11 cellular contexts compared by ENCODE assay signal in the genomic region with DNA sequence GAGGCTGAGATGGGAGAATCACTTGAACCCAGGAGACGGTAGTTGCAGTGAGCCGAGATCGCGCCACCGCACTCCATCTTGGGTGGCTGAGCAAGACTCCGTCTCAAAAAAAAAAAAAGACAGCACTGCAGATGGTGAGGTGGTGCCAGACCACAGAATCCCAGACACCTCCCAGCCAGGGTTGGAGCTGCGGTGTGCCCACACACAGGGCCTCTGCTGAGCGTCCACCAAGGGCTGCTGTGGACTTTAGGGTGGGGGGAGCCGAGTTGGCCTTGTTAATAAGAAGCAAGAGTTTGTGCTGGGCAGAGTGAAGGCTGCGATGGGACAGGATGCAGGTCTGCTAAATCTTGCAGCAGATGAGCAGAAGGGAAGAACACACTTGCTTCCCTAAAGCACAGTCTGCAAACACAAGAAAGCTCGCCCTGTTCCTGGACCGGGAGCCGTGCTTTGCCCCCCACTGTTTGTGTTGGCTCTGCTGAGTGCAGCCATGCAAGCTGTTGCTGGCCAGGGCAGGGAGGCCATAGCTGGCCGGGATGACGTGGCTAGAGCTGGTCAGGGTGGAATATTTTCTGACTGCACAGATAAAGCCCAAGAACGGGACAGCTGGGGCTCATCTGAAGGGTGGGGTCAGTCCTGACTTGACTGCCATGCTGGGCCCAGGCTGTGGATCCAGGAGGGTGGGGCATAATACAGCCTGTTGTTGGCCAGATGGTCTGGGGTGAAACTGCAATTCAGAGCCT. TPM values are rescaled to one million over a fixed set of nuclear protein-coding genes. Genes with fewer than 3 reads are reported as not detected.
DNase-seq lines count a peak whose midpoint lies in the region; ATAC-seq, FAIRE-seq and TF ChIP-seq lines count a peak whose summit lies in the region.
"Had no signal": no experiment of that assay in that cellular context is flagged by ENCODE, and none has a peak within 500 bp of the region (broad histone marks: within the 10 kb centered on the region; RNA-seq: fewer than 3 reads in every experiment).

No MANE protein-coding gene starts in this region.

- FAIRE-seq in kidney (lab: Jason Lieb, UNC) (no peak), GM19239 (lab: Jason Lieb, UNC) (no peak)
- FAIRE-seq: G401.6 had no signal

- H3K9me3 ChIP-seq in kidney (ENCODE audit: control insufficient read depth in 1 of 2, low read length in 2 of 2), result no peaks in the 10 kb centered on the region
- H3K9me3 ChIP-seq: spleen had no signal

- H3K27ac Mint-ChIP-seq in stimulated activated effector memory CD8-positive, alpha-beta T cell treated with anti-CD3 and anti-CD28 coated beads, Interleukin-12 subunit alpha, Interleukin-12 subunit beta, amount 100 ng/mL, for 72 hours, result peak overlapping the region; percentile 34

- ATAC-seq in stimulated activated effector memory CD8-positive, alpha-beta T cell treated with anti-CD3 and anti-CD28 coated beads, Interleukin-12 subunit alpha, Interleukin-12 subunit beta, amount 100 ng/mL, for 72 hours, result no peak
- ATAC-seq in HG03175 (IDR thresholded peaks at IDR 0.05; ENCODE audit: unreplicated experiment), result no peak
- ATAC-seq in GM19395 (IDR thresholded peaks at IDR 0.05; ENCODE audit: unreplicated experiment), result no peak

- H3K9me3 Mint-ChIP-seq in stimulated activated effector memory CD8-positive, alpha-beta T cell treated with anti-CD3 and anti-CD28 coated beads, Interleukin-12 subunit alpha, Interleukin-12 subunit beta, amount 100 ng/mL, for 72 hours, result no peaks in the 10 kb centered on the region

- DNase-seq in G401 (ENCODE audit: low spot score) (peak; percentile 96), cerebellar cortex (ENCODE audit: low spot score) (peak; percentile 95), kidney (peak; percentile 94), NCI-H146 (lab: John Stamatoyannopoulos, UW) (no peak), GM19239 (ENCODE audit: insufficient read length, low spot score) (no peak)
- no peak for DNase-seq in stimulated activated effector memory CD8-positive, alpha-beta T cell treated with anti-CD3 and anti-CD28 coated beads, Interleukin-12 subunit alpha, Interleukin-12 subunit beta, amount 100 ng/mL, for 72 hours (ENCODE audit: low spot score in 2 of 2)
- DNase-seq: NCI-H2081, spleen had no signal

- in situ Hi-C loops in G401 (cut with HindIII; ENCODE audit: low sequenced_read_pairs), result no loop called here

- no peak for TF ChIP-seq CTCF in kidney (IDR thresholded peaks at IDR 0.05; ENCODE audit: borderline replicate concordance, extremely low read depth, insufficient read depth)

- peaks cover 27 to 28% of the 10 kb centered on the region in 2 donors for H3K36me3 ChIP-seq in kidney (ENCODE audit: control insufficient read depth in 1 of 2, insufficient read depth in 2 of 2, low read length in 2 of 2)

- H3K36me3 Mint-ChIP-seq in stimulated activated effector memory CD8-positive, alpha-beta T cell treated with anti-CD3 and anti-CD28 coated beads, Interleukin-12 subunit alpha, Interleukin-12 subunit beta, amount 100 ng/mL, for 72 hours, result peaks cover 96% of the 10 kb centered on the region

- H3K27ac ChIP-seq in kidney (ENCODE audit: low read depth in 2 of 2, low read length in 2 of 2), result no peak overlapping the region

- intact Hi-C loops in kidney (cut with DNase I), result no loop called here

- peaks cover 31% of the 10 kb centered on the region for H3K4me1 Mint-ChIP-seq in stimulated activated effector memory CD8-positive, alpha-beta T cell treated with anti-CD3 and anti-CD28 coated beads, Interleukin-12 subunit alpha, Interleukin-12 subunit beta, amount 100 ng/mL, for 72 hours

- H3K4me3 ChIP-seq in kidney (ENCODE audit: low read length in 2 of 2), result no peak overlapping the region
- H3K4me3 ChIP-seq: spleen had no signal

- peaks cover 4 to 11% of the 10 kb centered on the region in 2 donors for H3K4me1 ChIP-seq in kidney (ENCODE audit: control insufficient read depth in 1 of 2, insufficient read depth in 1 of 2, low read depth in 1 of 2, low read length in 2 of 2)

- H3K9ac ChIP-seq in kidney (ENCODE audit: low read length in 2 of 2), result no peak overlapping the region

- H3K4me3 Mint-ChIP-seq in stimulated activated effector memory CD8-positive, alpha-beta T cell treated with anti-CD3 and anti-CD28 coated beads, Interleukin-12 subunit alpha, Interleukin-12 subunit beta, amount 100 ng/mL, for 72 hours, result no peak overlapping the region

RNA-seq across cellular contexts. Expression of a gene that starts 14.4 kb away (rescaled TPM):
- 24.1 and 58.2 TPM in 2 replicates for total RNA-seq in G401 (2014; rRNA removed; shearing (Covaris generic))
- 26.7 TPM for total RNA-seq in kidney
- 13.1 TPM for polyA plus RNA-seq in kidney (ENCODE audit: insufficient read depth, low read depth, low replicate concordance)

RNA-seq across cellular contexts. Expression of a gene that starts 33.7 kb away (rescaled TPM):
- 9.7 and 16.0 TPM in 2 replicates for total RNA-seq in G401 (2014; rRNA removed; shearing (Covaris generic))
- 32.0 TPM for total RNA-seq in kidney
- 4.3 TPM for polyA plus RNA-seq in kidney (ENCODE audit: insufficient read depth, low read depth, low replicate concordance)

RNA-seq across cellular contexts. Expression of a gene that starts 38.1 kb away (rescaled TPM):
- 5.0 and 7.4 TPM in 2 replicates for total RNA-seq in G401 (2014; rRNA removed; shearing (Covaris generic))
- total RNA-seq in kidney, result 8.0 TPM
- polyA plus RNA-seq in kidney (ENCODE audit: insufficient read depth, low read depth, low replicate concordance), result 11.1 TPM

RNA-seq across cellular contexts. Expression of a gene that starts 59.6 kb away (rescaled TPM):
- 6.3 and 9.1 TPM in 2 replicates for total RNA-seq in G401 (2014; rRNA removed; shearing (Covaris generic))
- 23.6 TPM for total RNA-seq in kidney
- 51.2 TPM for polyA plus RNA-seq in kidney (ENCODE audit: insufficient read depth, low read depth, low replicate concordance)

Comparison
In these comparisons a context has a peak if more than half of its experiments do, and no peak if none do; other contexts are left out.
1. DNase-seq: peak in G401 (single experiment), cerebellar cortex (single experiment) and kidney (single experiment); none in stimulated activated effector memory CD8-positive, alpha-beta T cell treated with anti-CD3 and anti-CD28 coated beads, Interleukin-12 subunit alpha, Interleukin-12 subunit beta, amount 100 ng/mL, for 72 hours (0 of 2), NCI-H146 (single experiment) and GM19239 (single experiment).